5 cellular contexts compared by ENCODE assay signal in the genomic region with DNA sequence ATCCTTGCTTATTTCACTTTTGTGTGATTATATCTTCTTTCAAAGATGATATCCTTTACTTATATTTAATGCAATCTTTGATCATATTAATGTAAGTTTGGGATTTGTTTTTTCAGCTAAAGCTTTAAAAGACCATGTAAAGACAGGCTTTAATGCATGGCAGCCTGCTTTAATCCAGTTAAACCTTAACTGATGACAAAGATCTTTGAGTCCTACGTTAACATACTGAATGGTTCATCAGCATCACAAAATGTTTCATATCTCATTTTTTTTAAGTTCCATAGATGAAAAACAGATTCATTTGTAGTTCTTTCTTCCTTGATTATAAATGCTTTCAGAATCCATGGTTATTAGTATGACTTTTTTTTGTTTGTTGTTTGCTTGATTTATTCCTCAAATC.
"Had no signal": no experiment of that assay in that cellular context is flagged by ENCODE, and none has a peak within 500 bp of the region (broad histone marks: within the 10 kb centered on the region; RNA-seq: fewer than 3 reads in every experiment).

No MANE protein-coding gene starts in this region.

- DNase-seq: GM23248, H9, HCEC 1CT, IMR-90 had no signal

- ATAC-seq: K562 had no signal

- H2AFZ ChIP-seq: GM23248 had no signal

- H3K9ac ChIP-seq: GM23248 had no signal

- H3K27ac ChIP-seq: GM23248 had no signal

- H3K4me3 ChIP-seq: GM23248, K562 had no signal
